ENCODE assay signal across 1 cellular context in genomic region chr10:73730153-73730906, GRCh38.
TF ChIP-seq lines count a peak whose summit lies in the region.

No MANE protein-coding gene starts in this region.

TF ChIP-seq in HepG2, 621 proteins besides CTCF, POLR2A, EP300 and RAD21 (continued from another document and continues in another):
- TF ChIP-seq, protein P1, sequence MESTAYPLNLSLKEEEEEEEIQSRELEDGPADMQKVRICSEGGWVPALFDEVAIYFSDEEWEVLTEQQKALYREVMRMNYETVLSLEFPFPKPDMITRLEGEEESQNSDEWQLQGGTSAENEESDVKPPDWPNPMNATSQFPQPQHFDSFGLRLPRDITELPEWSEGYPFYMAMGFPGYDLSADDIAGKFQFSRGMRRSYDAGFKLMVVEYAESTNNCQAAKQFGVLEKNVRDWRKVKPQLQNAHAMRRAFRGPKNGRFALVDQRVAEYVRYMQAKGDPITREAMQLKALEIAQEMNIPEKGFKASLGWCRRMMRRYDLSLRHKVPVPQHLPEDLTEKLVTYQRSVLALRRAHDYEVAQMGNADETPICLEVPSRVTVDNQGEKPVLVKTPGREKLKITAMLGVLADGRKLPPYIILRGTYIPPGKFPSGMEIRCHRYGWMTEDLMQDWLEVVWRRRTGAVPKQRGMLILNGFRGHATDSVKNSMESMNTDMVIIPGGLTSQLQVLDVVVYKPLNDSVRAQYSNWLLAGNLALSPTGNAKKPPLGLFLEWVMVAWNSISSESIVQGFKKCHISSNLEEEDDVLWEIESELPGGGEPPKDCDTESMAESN (CRISPR knock-in tag; conservative IDR thresholded peaks at IDR 0.05), result 0 out of 2 replicates have a peak, but pooled peaks have one; percentile 44
- TF ChIP-seq STAT6 (CRISPR knock-in tag; IDR thresholded peaks at IDR 0.05; ENCODE audit: borderline replicate concordance) (no peak), ZNF674 (CRISPR knock-in tag; IDR thresholded peaks at IDR 0.05; ENCODE audit: low read depth) (no peak), EED (CRISPR knock-in tag; IDR thresholded peaks at IDR 0.05) (no peak), CCAR2 (optimal IDR thresholded peaks at IDR 0.05; ENCODE audit: low read depth, low read length) (no peak), ZNF407 (CRISPR knock-in tag; IDR thresholded peaks at IDR 0.05; ENCODE audit: not compliant biosample characterization) (peak; percentile 34), CHD2 (IDR thresholded peaks at IDR 0.05; ENCODE audit: low read depth, low read length) (0 out of 2 replicates have a peak, but pooled peaks have one; percentile 30), FOXP4 (CRISPR knock-in tag; IDR thresholded peaks at IDR 0.05) (peak; percentile 23), ZBTB3 (CRISPR knock-in tag; IDR thresholded peaks at IDR 0.05; ENCODE audit: borderline replicate concordance, low read depth) (0 out of 2 replicates have a peak, but pooled peaks have one; percentile 77), SIX1 (CRISPR knock-in tag; IDR thresholded peaks at IDR 0.05; ENCODE audit: borderline replicate concordance) (peak; percentile 52; the same call in 1 of the 2 replicates), ZNF296 (CRISPR knock-in tag; conservative IDR thresholded peaks at IDR 0.05) (no peak), DPF2 (CRISPR knock-in tag; IDR thresholded peaks at IDR 0.05; ENCODE audit: borderline replicate concordance, low read depth) (no peak), ZNF766 (CRISPR knock-in tag; IDR thresholded peaks at IDR 0.05; ENCODE audit: borderline replicate concordance) (no peak), ZNF883 (CRISPR knock-in tag; IDR thresholded peaks at IDR 0.05; ENCODE audit: not compliant biosample characterization) (peak; percentile 58), SMYD3 (CRISPR knock-in tag; IDR thresholded peaks at IDR 0.05) (no peak), MTF2 (CRISPR knock-in tag; IDR thresholded peaks at IDR 0.05; ENCODE audit: borderline replicate concordance) (peak; percentile 62), ZNF460 (CRISPR knock-in tag; IDR thresholded peaks at IDR 0.05; ENCODE audit: borderline replicate concordance) (peak; percentile 12; the same call in 1 of the 2 replicates), GPBP1L1 (CRISPR knock-in tag; IDR thresholded peaks at IDR 0.05) (no peak), ZBTB1 (CRISPR knock-in tag; IDR thresholded peaks at IDR 0.05; ENCODE audit: borderline replicate concordance) (no peak), ZNF530 (CRISPR knock-in tag; IDR thresholded peaks at IDR 0.05; ENCODE audit: low read depth) (no peak), DNMT3B (CRISPR knock-in tag; conservative IDR thresholded peaks at IDR 0.05) (peak; percentile 78; the same call in 1 of the 2 replicates), FOXO1 (CRISPR knock-in tag; IDR thresholded peaks at IDR 0.05) (peak; percentile 78), JDP2 (CRISPR knock-in tag; IDR thresholded peaks at IDR 0.05; ENCODE audit: borderline replicate concordance) (no peak), ZNF567 (CRISPR knock-in tag; IDR thresholded peaks at IDR 0.05; ENCODE audit: borderline replicate concordance) (no peak)
- TF ChIP-seq, protein P2, sequence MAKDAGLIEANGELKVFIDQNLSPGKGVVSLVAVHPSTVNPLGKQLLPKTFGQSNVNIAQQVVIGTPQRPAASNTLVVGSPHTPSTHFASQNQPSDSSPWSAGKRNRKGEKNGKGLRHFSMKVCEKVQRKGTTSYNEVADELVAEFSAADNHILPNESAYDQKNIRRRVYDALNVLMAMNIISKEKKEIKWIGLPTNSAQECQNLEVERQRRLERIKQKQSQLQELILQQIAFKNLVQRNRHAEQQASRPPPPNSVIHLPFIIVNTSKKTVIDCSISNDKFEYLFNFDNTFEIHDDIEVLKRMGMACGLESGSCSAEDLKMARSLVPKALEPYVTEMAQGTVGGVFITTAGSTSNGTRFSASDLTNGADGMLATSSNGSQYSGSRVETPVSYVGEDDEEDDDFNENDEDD (CRISPR knock-in tag; IDR thresholded peaks at IDR 0.05; ENCODE audit: borderline replicate concordance), result no peak
- TF ChIP-seq, protein P3, sequence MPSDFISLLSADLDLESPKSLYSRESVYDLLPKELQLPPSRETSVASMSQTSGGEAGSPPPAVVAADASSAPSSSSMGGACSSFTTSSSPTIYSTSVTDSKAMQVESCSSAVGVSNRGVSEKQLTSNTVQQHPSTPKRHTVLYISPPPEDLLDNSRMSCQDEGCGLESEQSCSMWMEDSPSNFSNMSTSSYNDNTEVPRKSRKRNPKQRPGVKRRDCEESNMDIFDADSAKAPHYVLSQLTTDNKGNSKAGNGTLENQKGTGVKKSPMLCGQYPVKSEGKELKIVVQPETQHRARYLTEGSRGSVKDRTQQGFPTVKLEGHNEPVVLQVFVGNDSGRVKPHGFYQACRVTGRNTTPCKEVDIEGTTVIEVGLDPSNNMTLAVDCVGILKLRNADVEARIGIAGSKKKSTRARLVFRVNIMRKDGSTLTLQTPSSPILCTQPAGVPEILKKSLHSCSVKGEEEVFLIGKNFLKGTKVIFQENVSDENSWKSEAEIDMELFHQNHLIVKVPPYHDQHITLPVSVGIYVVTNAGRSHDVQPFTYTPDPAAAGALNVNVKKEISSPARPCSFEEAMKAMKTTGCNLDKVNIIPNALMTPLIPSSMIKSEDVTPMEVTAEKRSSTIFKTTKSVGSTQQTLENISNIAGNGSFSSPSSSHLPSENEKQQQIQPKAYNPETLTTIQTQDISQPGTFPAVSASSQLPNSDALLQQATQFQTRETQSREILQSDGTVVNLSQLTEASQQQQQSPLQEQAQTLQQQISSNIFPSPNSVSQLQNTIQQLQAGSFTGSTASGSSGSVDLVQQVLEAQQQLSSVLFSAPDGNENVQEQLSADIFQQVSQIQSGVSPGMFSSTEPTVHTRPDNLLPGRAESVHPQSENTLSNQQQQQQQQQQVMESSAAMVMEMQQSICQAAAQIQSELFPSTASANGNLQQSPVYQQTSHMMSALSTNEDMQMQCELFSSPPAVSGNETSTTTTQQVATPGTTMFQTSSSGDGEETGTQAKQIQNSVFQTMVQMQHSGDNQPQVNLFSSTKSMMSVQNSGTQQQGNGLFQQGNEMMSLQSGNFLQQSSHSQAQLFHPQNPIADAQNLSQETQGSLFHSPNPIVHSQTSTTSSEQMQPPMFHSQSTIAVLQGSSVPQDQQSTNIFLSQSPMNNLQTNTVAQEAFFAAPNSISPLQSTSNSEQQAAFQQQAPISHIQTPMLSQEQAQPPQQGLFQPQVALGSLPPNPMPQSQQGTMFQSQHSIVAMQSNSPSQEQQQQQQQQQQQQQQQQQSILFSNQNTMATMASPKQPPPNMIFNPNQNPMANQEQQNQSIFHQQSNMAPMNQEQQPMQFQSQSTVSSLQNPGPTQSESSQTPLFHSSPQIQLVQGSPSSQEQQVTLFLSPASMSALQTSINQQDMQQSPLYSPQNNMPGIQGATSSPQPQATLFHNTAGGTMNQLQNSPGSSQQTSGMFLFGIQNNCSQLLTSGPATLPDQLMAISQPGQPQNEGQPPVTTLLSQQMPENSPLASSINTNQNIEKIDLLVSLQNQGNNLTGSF (CRISPR knock-in tag; IDR thresholded peaks at IDR 0.05), result peak; percentile 81; the same call in 1 of the 2 replicates
- TF ChIP-seq, protein P4, sequence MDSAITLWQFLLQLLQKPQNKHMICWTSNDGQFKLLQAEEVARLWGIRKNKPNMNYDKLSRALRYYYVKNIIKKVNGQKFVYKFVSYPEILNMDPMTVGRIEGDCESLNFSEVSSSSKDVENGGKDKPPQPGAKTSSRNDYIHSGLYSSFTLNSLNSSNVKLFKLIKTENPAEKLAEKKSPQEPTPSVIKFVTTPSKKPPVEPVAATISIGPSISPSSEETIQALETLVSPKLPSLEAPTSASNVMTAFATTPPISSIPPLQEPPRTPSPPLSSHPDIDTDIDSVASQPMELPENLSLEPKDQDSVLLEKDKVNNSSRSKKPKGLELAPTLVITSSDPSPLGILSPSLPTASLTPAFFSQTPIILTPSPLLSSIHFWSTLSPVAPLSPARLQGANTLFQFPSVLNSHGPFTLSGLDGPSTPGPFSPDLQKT (CRISPR knock-in tag; IDR thresholded peaks at IDR 0.05; ENCODE audit: borderline replicate concordance), result no peak
- TF ChIP-seq, protein P5, sequence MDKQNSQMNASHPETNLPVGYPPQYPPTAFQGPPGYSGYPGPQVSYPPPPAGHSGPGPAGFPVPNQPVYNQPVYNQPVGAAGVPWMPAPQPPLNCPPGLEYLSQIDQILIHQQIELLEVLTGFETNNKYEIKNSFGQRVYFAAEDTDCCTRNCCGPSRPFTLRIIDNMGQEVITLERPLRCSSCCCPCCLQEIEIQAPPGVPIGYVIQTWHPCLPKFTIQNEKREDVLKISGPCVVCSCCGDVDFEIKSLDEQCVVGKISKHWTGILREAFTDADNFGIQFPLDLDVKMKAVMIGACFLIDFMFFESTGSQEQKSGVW (CRISPR knock-in tag; IDR thresholded peaks at IDR 0.05; ENCODE audit: borderline replicate concordance), result no peak
